Comparison of ENCODE assay signal across 1 cellular context in genomic region chr1:24413350-24414163, GRCh38.
TF ChIP-seq lines count a peak whose summit lies in the region.

TSS of gene STPG1 (minus strand) at chr1:24413782. CDS start at chr1:24401388, 12,394 bp downstream.

TF ChIP-seq in HEK293, 187 proteins besides CTCF, POLR2A, EP300 and RAD21 (continued from another document):
- peak; percentile 76 for TF ChIP-seq PATZ1 (tag by site-specific recombination; IDR thresholded peaks at IDR 0.05)
- TF ChIP-seq ZNF623 (tag by site-specific recombination; IDR thresholded peaks at IDR 0.05) = no peak
- TF ChIP-seq ZNF830 (tag by site-specific recombination; IDR thresholded peaks at IDR 0.05; ENCODE audit: low read depth) = no peak
- TF ChIP-seq, protein P1, sequence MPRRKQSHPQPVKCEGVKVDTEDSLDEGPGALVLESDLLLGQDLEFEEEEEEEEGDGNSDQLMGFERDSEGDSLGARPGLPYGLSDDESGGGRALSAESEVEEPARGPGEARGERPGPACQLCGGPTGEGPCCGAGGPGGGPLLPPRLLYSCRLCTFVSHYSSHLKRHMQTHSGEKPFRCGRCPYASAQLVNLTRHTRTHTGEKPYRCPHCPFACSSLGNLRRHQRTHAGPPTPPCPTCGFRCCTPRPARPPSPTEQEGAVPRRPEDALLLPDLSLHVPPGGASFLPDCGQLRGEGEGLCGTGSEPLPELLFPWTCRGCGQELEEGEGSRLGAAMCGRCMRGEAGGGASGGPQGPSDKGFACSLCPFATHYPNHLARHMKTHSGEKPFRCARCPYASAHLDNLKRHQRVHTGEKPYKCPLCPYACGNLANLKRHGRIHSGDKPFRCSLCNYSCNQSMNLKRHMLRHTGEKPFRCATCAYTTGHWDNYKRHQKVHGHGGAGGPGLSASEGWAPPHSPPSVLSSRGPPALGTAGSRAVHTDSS (tag by site-specific recombination; IDR thresholded peaks at IDR 0.05) = no peak
- TF ChIP-seq ZNF138 (tag by site-specific recombination; IDR thresholded peaks at IDR 0.05; ENCODE audit: borderline replicate concordance) = no peak
- TF ChIP-seq ZNF600 (tag by site-specific recombination; IDR thresholded peaks at IDR 0.05) = peak; percentile 19; the same call in 1 of the 2 replicates
- peak; percentile 32; the same call in 1 of the 2 replicates for TF ChIP-seq HIC1 (tag by site-specific recombination; IDR thresholded peaks at IDR 0.05)
- TF ChIP-seq ZNF18 (tag by site-specific recombination; IDR thresholded peaks at IDR 0.05) = no peak
- TF ChIP-seq, protein P2, sequence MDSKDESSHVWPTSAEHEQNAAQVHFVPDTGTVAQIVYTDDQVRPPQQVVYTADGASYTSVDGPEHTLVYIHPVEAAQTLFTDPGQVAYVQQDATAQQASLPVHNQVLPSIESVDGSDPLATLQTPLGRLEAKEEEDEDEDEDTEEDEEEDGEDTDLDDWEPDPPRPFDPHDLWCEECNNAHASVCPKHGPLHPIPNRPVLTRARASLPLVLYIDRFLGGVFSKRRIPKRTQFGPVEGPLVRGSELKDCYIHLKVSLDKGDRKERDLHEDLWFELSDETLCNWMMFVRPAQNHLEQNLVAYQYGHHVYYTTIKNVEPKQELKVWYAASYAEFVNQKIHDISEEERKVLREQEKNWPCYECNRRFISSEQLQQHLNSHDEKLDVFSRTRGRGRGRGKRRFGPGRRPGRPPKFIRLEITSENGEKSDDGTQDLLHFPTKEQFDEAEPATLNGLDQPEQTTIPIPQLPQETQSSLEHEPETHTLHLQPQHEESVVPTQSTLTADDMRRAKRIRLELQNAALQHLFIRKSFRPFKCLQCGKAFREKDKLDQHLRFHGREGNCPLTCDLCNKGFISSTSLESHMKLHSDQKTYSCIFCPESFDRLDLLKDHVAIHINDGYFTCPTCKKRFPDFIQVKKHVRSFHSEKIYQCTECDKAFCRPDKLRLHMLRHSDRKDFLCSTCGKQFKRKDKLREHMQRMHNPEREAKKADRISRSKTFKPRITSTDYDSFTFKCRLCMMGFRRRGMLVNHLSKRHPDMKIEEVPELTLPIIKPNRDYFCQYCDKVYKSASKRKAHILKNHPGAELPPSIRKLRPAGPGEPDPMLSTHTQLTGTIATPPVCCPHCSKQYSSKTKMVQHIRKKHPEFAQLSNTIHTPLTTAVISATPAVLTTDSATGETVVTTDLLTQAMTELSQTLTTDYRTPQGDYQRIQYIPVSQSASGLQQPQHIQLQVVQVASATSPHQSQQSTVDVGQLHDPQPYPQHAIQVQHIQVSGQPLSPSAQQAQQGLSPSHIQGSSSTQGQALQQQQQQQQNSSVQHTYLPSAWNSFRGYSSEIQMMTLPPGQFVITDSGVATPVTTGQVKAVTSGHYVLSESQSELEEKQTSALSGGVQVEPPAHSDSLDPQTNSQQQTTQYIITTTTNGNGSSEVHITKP (tag by site-specific recombination; IDR thresholded peaks at IDR 0.05) = peak; percentile 99
- 0 out of 2 replicates have a peak, but pooled peaks have one; percentile 36 for TF ChIP-seq ZBTB17 (tag by site-specific recombination; IDR thresholded peaks at IDR 0.05)
- no peak for TF ChIP-seq ZNF426 (tag by site-specific recombination; IDR thresholded peaks at IDR 0.05)
- no peak for TF ChIP-seq ZFP41 (tag by site-specific recombination; IDR thresholded peaks at IDR 0.05; ENCODE audit: borderline replicate concordance)
- TF ChIP-seq ZNF548 (tag by site-specific recombination; IDR thresholded peaks at IDR 0.05) = no peak
- peak; percentile 50 for TF ChIP-seq ZBTB8A (tag by site-specific recombination; IDR thresholded peaks at IDR 0.05)
- no peak for TF ChIP-seq ZNF391 (tag by site-specific recombination; IDR thresholded peaks at IDR 0.05; ENCODE audit: borderline replicate concordance, low read depth)
- no peak for TF ChIP-seq YY1 (tag by site-specific recombination; IDR thresholded peaks at IDR 0.05)
- no peak for TF ChIP-seq ELK4 (IDR thresholded peaks at IDR 0.05; ENCODE audit: borderline replicate concordance, low read depth, low read length)
- TF ChIP-seq ZSCAN30 (tag by site-specific recombination; IDR thresholded peaks at IDR 0.05) = no peak
- TF ChIP-seq, protein P3, sequence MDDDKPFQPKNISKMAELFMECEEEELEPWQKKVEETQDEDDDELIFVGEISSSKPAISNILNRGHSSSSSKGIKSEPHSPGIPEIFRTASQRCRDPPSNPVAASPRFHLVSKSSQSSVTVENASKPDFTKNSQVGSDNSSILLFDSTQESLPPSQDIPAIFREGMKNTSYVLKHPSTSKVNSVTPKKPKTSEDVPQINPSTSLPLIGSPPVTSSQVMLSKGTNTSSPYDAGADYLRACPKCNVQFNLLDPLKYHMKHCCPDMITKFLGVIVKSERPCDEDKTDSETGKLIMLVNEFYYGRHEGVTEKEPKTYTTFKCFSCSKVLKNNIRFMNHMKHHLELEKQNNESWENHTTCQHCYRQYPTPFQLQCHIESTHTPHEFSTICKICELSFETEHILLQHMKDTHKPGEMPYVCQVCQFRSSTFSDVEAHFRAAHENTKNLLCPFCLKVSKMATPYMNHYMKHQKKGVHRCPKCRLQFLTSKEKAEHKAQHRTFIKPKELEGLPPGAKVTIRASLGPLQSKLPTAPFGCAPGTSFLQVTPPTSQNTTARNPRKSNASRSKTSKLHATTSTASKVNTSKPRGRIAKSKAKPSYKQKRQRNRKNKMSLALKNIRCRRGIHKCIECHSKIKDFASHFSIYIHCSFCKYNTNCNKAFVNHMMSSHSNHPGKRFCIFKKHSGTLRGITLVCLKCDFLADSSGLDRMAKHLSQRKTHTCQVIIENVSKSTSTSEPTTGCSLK (tag by site-specific recombination; IDR thresholded peaks at IDR 0.05) = no peak
- TF ChIP-seq ZNF121 (tag by site-specific recombination; IDR thresholded peaks at IDR 0.05) = no peak
- no peak for TF ChIP-seq ZBTB21 (tag by site-specific recombination; IDR thresholded peaks at IDR 0.05)
- no peak for TF ChIP-seq PBX3 (CRISPR knock-in tag; IDR thresholded peaks at IDR 0.05)
TF ChIP-seq in HEK293: peak in this region for 37.
